Comparison of ENCODE assay signal across 8 cellular contexts in the genomic region with DNA sequence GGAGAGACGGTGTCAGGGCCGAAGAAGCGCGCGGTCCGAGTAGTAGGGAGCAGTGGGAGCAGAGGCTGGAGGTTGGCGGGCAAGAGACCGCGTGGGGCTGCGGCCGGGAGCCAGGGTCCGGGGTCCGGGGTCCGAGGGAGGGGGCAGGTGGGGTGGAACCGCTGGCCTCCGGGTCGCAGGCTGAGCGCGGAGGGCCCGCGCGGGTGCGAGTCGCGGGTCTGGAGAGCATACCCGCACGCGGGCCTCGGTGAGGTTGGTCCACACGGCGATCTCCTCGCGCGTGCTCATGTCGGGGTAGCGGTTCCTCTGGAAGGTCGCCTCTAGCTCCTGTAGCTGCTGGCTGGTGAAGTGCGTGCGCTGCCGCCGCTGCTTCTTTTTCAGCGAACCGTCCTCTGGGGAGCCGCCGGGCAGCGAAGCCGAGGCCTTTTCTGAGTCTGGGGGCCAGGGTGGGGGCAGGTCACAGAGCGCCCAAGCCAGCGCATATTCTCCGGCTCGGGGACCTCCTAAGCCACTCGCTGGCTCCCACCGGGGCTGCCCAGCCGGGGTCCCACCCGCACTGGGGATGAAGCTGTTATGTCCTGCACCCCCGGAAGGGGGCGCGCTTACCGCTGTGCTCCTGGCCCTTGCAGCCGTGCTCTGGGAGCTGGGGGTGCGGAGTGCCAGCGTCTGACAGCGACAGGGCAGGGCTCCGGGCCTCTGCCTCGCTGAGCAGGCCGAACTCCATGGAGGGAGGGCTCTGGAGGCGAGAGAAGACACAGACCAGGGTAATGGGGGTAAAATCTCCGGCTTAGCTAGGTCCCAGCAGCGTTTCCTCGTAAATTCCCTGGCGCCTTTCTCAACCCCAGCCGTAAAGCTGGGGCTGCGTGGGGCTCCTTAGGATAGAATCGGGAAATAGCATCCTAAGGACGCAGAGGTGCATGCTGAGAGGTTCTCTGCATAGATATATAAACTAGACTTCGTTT. TPM values are rescaled to one million over a fixed set of nuclear protein-coding genes. Genes with fewer than 3 reads are reported as not detected.
DNase-seq lines count a peak whose midpoint lies in the region; ATAC-seq and TF ChIP-seq lines count a peak whose summit lies in the region.

No MANE protein-coding gene starts in this region.

- H3K27me3 ChIP-seq in endocrine pancreas (ENCODE audit: control insufficient read depth, insufficient read depth, low read length) (no peaks in the 10 kb centered on the region), thyroid gland (peaks cover 7% of the 10 kb centered on the region)
- H3K27me3 ChIP-seq in naive thymus-derived CD4-positive, alpha-beta T cell (ENCODE audit: control insufficient read depth in 2 of 2, insufficient read depth in 2 of 2, low read length in 2 of 2) = peaks cover 3 to 5% of the 10 kb centered on the region in 2 donors

- intact Hi-C loops in activated CD4-positive, alpha-beta memory T cell treated with anti-CD3 and anti-CD28 coated beads for 36 hours (cut with micrococcal nuclease) = loop anchor here (1.0 to 5.0 kb wide), 6 partner anchors 13 to 247 kb away; partner anchors contain the start of genes GBF1 and NFKB2
- intact Hi-C loops in naive thymus-derived CD4-positive, alpha-beta T cell (cut with micrococcal nuclease) = loop anchor here (1.0 kb wide), 4 partner anchors 10 to 121 kb away; partner anchors contain the start of genes PITX3 (in 2 of the 2) and GBF1 (in 1 of the 2)
- intact Hi-C loops in thyroid gland (cut with DNase I) = loop anchor here (2.0 to 10.0 kb wide), 3 partner anchors 115 to 363 kb away; no protein-coding TSS in a partner anchor

- no peak for TF ChIP-seq POLR2A in thyroid gland (IDR thresholded peaks at IDR 0.05)

- peak overlapping the region; percentile 48 for H3K9ac ChIP-seq in endocrine pancreas (ENCODE audit: control insufficient read depth, insufficient read depth, low read length)

- H3K4me3 ChIP-seq in endocrine pancreas (ENCODE audit: control insufficient read depth, insufficient read depth, low read length) = no peak overlapping the region
- peak overlapping the region; percentile 58 for H3K4me3 ChIP-seq in naive thymus-derived CD4-positive, alpha-beta T cell (ENCODE audit: low read length)
- peak overlapping the region in 1 of 3 donors; percentile 45 for H3K4me3 ChIP-seq in thyroid gland (replicated peaks in 1 of 3)

- no peaks in the 10 kb centered on the region for H3K36me3 Mint-ChIP-seq in activated CD4-positive, alpha-beta memory T cell treated with anti-CD3 and anti-CD28 coated beads for 36 hours
- H3K36me3 Mint-ChIP-seq in naive thymus-derived CD4-positive, alpha-beta T cell = no peaks in the 10 kb centered on the region

- H3K36me3 ChIP-seq in endocrine pancreas (ENCODE audit: control insufficient read depth, insufficient read depth, low read length) (no peaks in the 10 kb centered on the region), thyroid gland (no peaks in the 10 kb centered on the region)
- H3K36me3 ChIP-seq in naive thymus-derived CD4-positive, alpha-beta T cell (ENCODE audit: control insufficient read depth in 2 of 3, insufficient read depth in 3 of 3, low read length in 3 of 3) = no peaks in the 10 kb centered on the region

- peak; percentile 80 for ATAC-seq in naive thymus-derived CD4-positive, alpha-beta T cell
- no peak for ATAC-seq in HG03565 (IDR thresholded peaks at IDR 0.05; ENCODE audit: unreplicated experiment)

- no peak overlapping the region for H3K27ac ChIP-seq in naive thymus-derived CD4-positive, alpha-beta T cell (ENCODE audit: low read depth, low read length)
- H3K27ac ChIP-seq in thyroid gland = no peak overlapping the region

- H3K4me1 Mint-ChIP-seq in activated CD4-positive, alpha-beta memory T cell treated with anti-CD3 and anti-CD28 coated beads for 36 hours (ENCODE audit: low read depth) = peaks cover 5% of the 10 kb centered on the region
- peaks cover 5 to 16% (median 9%) of the 10 kb centered on the region in 7 donors for H3K4me1 Mint-ChIP-seq in naive thymus-derived CD4-positive, alpha-beta T cell

- peaks cover 32% of the 10 kb centered on the region for H3K27me3 Mint-ChIP-seq in activated CD4-positive, alpha-beta memory T cell treated with anti-CD3 and anti-CD28 coated beads for 36 hours
- peaks cover 57 to 76% (median 60%) of the 10 kb centered on the region in 5 donors for H3K27me3 Mint-ChIP-seq in naive thymus-derived CD4-positive, alpha-beta T cell

- TF ChIP-seq CTCF in GM10248 (IDR thresholded peaks at IDR 0.05; ENCODE audit: control extremely low read depth, extremely low read depth, low read depth, missing control alignments) (peak; percentile 80), thyroid gland (IDR thresholded peaks at IDR 0.05) (peak in 4 of 6 experiments; percentile 34 to 50 (median 44))

- H3K9me3 Mint-ChIP-seq in activated CD4-positive, alpha-beta memory T cell treated with anti-CD3 and anti-CD28 coated beads for 36 hours = no peaks in the 10 kb centered on the region
- no peaks in the 10 kb centered on the region for H3K9me3 Mint-ChIP-seq in naive thymus-derived CD4-positive, alpha-beta T cell

- DNase-seq in GM10248 (ENCODE audit: extremely low spot score) (peak; percentile 81), NCI-H1694 treated with DMSO at 0.1 percent for 48 hours (lab: John Stamatoyannopoulos, UW) (peak; percentile 41), thyroid gland (peak in 1 of 2 donors; percentile 13), NCI-H446 (lab: John Stamatoyannopoulos, UW) (no peak)
- DNase-seq in activated CD4-positive, alpha-beta memory T cell treated with anti-CD3 and anti-CD28 coated beads for 36 hours = peak; percentile 85
- DNase-seq in naive thymus-derived CD4-positive, alpha-beta T cell = peak; percentile 39 to 83 (median 63)

- no peaks in the 10 kb centered on the region for H3K4me1 ChIP-seq in endocrine pancreas (ENCODE audit: control insufficient read depth, insufficient read depth, low read length)
- peaks cover 10 to 13% of the 10 kb centered on the region in 2 donors for H3K4me1 ChIP-seq in naive thymus-derived CD4-positive, alpha-beta T cell (ENCODE audit: control insufficient read depth in 2 of 2, insufficient read depth in 2 of 2, low read length in 2 of 2)
- H3K4me1 ChIP-seq in thyroid gland = peaks cover 14 to 24% of the 10 kb centered on the region in 2 donors

- H3K27ac Mint-ChIP-seq in activated CD4-positive, alpha-beta memory T cell treated with anti-CD3 and anti-CD28 coated beads for 36 hours = no peak overlapping the region
- H3K27ac Mint-ChIP-seq in naive thymus-derived CD4-positive, alpha-beta T cell = no peak overlapping the region

- POLR2A ChIA-PET in GM10248 (lab: Yijun Ruan, JAX) = interaction anchor here (0.7 kb wide), 1 partner anchor 121 kb away, joined by 3 read pairs; no protein-coding TSS in a partner anchor
- POLR2A ChIA-PET in activated CD4-positive, alpha-beta memory T cell treated with anti-CD3 and anti-CD28 coated beads for 36 hours (lab: Charles Lee) = interaction anchor here (0.5 to 3.7 kb wide), 5 partner anchors 9 to 164 kb away, joined by 3 to 34 read pairs (median 4); partner anchors contain the start of genes NFKB2 and PITX3
- POLR2A ChIA-PET in naive thymus-derived CD4-positive, alpha-beta T cell (lab: Charles Lee) = interaction anchor here (0.5 to 1.3 kb wide), 3 partner anchors 14 to 504 kb away, joined by 3 read pairs; partner anchors contain the start of gene GBF1

- CTCF ChIA-PET in GM10248 (lab: Yijun Ruan, JAX) = interaction anchor here (0.8 to 19.9 kb wide), 49 partner anchors 8 to 437 kb away, joined by 3 to 566 read pairs (median 8); partner anchors contain the start of genes FBXL15, GBF1, NFKB2 and PITX3
- CTCF ChIA-PET in activated CD4-positive, alpha-beta memory T cell treated with anti-CD3 and anti-CD28 coated beads for 36 hours (lab: Charles Lee) = interaction anchor here (0.6 to 19.9 kb wide), 62 partner anchors 8 to 364 kb away, joined by 3 to 1053 read pairs (median 6); partner anchors contain the start of genes CUEDC2, FBXL15, GBF1 and NFKB2
- CTCF ChIA-PET in naive thymus-derived CD4-positive, alpha-beta T cell (lab: Charles Lee) = interaction anchor here (1.0 to 4.3 kb wide), 12 partner anchors 8 to 351 kb away, joined by 3 to 136 read pairs (median 5); partner anchors contain the start of genes GBF1 and PITX3

- no peaks in the 10 kb centered on the region for H3K9me3 ChIP-seq in endocrine pancreas (ENCODE audit: control insufficient read depth, low read length)
- H3K9me3 ChIP-seq in naive thymus-derived CD4-positive, alpha-beta T cell (ENCODE audit: control insufficient read depth in 2 of 3, low read length in 3 of 3) = no peaks in the 10 kb centered on the region
- no peaks in the 10 kb centered on the region for H3K9me3 ChIP-seq in thyroid gland

- 15 to 24% methylated on average over 28 to 54 of the region's 76 CpGs for WGBS in thyroid gland, 2 donors

- peak overlapping the region; percentile 72 for H3K4me3 Mint-ChIP-seq in activated CD4-positive, alpha-beta memory T cell treated with anti-CD3 and anti-CD28 coated beads for 36 hours
- peak overlapping the region; percentile 62 to 86 (median 78) for H3K4me3 Mint-ChIP-seq in naive thymus-derived CD4-positive, alpha-beta T cell

RNA-seq across cellular contexts. Expression of gene ELOVL3, which starts 5.5 kb away (rescaled TPM):
- total RNA-seq in activated CD4-positive, alpha-beta memory T cell treated with anti-CD3 and anti-CD28 coated beads for 36 hours = under 1 TPM; 0.21 to 0.56 TPM
- not detected for total RNA-seq in naive thymus-derived CD4-positive, alpha-beta T cell
- not detected for polyA plus RNA-seq in naive thymus-derived CD4-positive, alpha-beta T cell
- not detected for total RNA-seq in thyroid gland

RNA-seq across cellular contexts. Expression of gene PITX3, which starts 9.7 kb away (rescaled TPM):
- 1 to 10 TPM; 1.1 to 1.4 TPM for total RNA-seq in activated CD4-positive, alpha-beta memory T cell treated with anti-CD3 and anti-CD28 coated beads for 36 hours
- total RNA-seq in naive thymus-derived CD4-positive, alpha-beta T cell = not detected
- polyA plus RNA-seq in naive thymus-derived CD4-positive, alpha-beta T cell = not detected
- under 1 TPM in 1 of 4 donors, not detected in 3; 0.45 TPM for total RNA-seq in thyroid gland

RNA-seq across cellular contexts. Expression of gene GBF1, which starts 13.7 kb away (rescaled TPM):
- total RNA-seq in activated CD4-positive, alpha-beta memory T cell treated with anti-CD3 and anti-CD28 coated beads for 36 hours = 10 to 100 TPM; 42.2 to 44.0 TPM
- 10 to 100 TPM; 36.2 to 47.2 (median 37.8) TPM for total RNA-seq in naive thymus-derived CD4-positive, alpha-beta T cell
- polyA plus RNA-seq in naive thymus-derived CD4-positive, alpha-beta T cell = 10 to 100 TPM in 1 of 2 donors, 1 to 10 TPM in 1; 8.5 to 24.3 TPM
- 10 to 100 TPM; 34.0 to 68.3 (median 53.5) TPM for total RNA-seq in thyroid gland

Comparison
In these comparisons a context has a peak if more than half of its experiments do, and no peak if none do; other contexts are left out.
1. DNase-seq: peak in GM10248 (single experiment), NCI-H1694 treated with DMSO at 0.1 percent for 48 hours (single experiment), activated CD4-positive, alpha-beta memory T cell treated with anti-CD3 and anti-CD28 coated beads for 36 hours (single experiment) and naive thymus-derived CD4-positive, alpha-beta T cell (9 of 9); none in NCI-H446 (0 of 2).